ENCODE assay signal across 17 cellular contexts in the genomic region with DNA sequence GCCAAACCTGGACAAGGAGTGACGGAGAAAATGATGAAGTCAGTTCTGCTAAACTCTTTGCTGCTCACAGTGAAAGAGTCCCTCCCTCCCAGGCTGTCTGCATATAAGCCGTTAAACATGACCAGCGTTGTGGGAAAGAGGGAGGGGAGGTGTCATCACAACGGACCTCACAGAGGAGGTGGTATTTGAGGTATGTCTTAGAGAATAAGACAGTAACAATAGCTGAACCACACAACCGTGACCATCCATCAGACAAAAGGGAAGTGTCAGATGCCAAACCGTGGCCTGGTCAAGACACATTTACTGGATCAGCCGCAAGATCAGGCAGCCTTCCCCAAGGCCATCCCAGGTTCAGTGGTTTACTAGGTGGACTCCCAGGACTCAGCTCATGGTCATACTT. TPM values are rescaled to one million over a fixed set of nuclear protein-coding genes. Genes with fewer than 3 reads are reported as not detected.
DNase-seq lines count a peak whose midpoint lies in the region; TF ChIP-seq lines count a peak whose summit lies in the region.
"Had no signal": no experiment of that assay in that cellular context is flagged by ENCODE, and none has a peak within 500 bp of the region (broad histone marks: within the 10 kb centered on the region; RNA-seq: fewer than 3 reads in every experiment).

No MANE protein-coding gene starts in this region.

- no peaks in the 10 kb centered on the region for H3K9me3 Mint-ChIP-seq in endodermal cell

- H3K36me3 ChIP-seq in endodermal cell (ENCODE audit: control insufficient read depth, insufficient read depth, low read length), result no peaks in the 10 kb centered on the region
- H3K36me3 ChIP-seq: breast epithelium, right lobe of liver had no signal

- no peak overlapping the region for H3K27ac ChIP-seq in endodermal cell (ENCODE audit: low read depth, low read length)
- H3K27ac ChIP-seq: breast epithelium, right lobe of liver had no signal

- no peak overlapping the region for H3K27ac Mint-ChIP-seq in endodermal cell

- H3K27me3 Mint-ChIP-seq in endodermal cell (ENCODE audit: insufficient read depth), result no peaks in the 10 kb centered on the region

- H3K27me3 ChIP-seq in endodermal cell (ENCODE audit: control insufficient read depth, insufficient read depth, low read length, poor library complexity, severe bottlenecking), result no peaks in the 10 kb centered on the region
- H3K27me3 ChIP-seq: right lobe of liver had no signal

- DNase-seq in HK-2 (ENCODE audit: unreplicated experiment) (peak; percentile 80), OCI-M1 (lab: John Stamatoyannopoulos, UW) (peak; percentile 48), epidermal melanocyte (ENCODE audit: insufficient read length, low spot score) (peak; percentile 9), skeletal muscle cell (ENCODE audit: low read depth) (peak; percentile 33), RPMI8226 (no peak), SHP77 treated with DMSO at 0.1 percent for 48 hours (lab: John Stamatoyannopoulos, UW) (no peak), endodermal cell (no peak)
- no peak for DNase-seq in effector CD8-positive, alpha-beta T cell (lab: John Stamatoyannopoulos, UW)
- DNase-seq: activated effector memory CD4-positive, alpha-beta T cell treated with anti-CD3 and anti-CD28 coated beads, Interleukin-2, amount 50 U/mL, for 16 hours; C1 segment of cervical spinal cord; NCI-H1417; NCI-H510A treated with DMSO at 0.1 percent for 48 hours; right lobe of liver; SHP77; stimulated activated naive CD4-positive, alpha-beta T cell; T-helper 9 cell had no signal

- no peaks in the 10 kb centered on the region for H3K4me1 ChIP-seq in endodermal cell (ENCODE audit: control insufficient read depth, insufficient read depth, low read length)
- H3K4me1 ChIP-seq: breast epithelium, right lobe of liver had no signal

- no peak for TF ChIP-seq CTCF in endodermal cell (conservative IDR thresholded peaks at IDR 0.05)

- H3K9ac ChIP-seq in endodermal cell (ENCODE audit: extremely low read depth, low read length, poor library complexity, severe bottlenecking), result no peak overlapping the region

- H3K9me3 ChIP-seq in endodermal cell (ENCODE audit: control insufficient read depth, low read length), result no peaks in the 10 kb centered on the region
- H3K9me3 ChIP-seq: breast epithelium, right lobe of liver had no signal

- 52 to 79% methylated on average over 6 to 7 of the region's 7 CpGs for WGBS in endodermal cell (ENCODE audit: insufficient coverage in 1 of 2, insufficient read length in 1 of 2), 2 experiments

- no peaks in the 10 kb centered on the region for H3K36me3 Mint-ChIP-seq in endodermal cell (ENCODE audit: low read depth)

- peaks cover 4% of the 10 kb centered on the region for H3K4me1 Mint-ChIP-seq in endodermal cell

- no peak overlapping the region for H3K4me3 Mint-ChIP-seq in endodermal cell

- no peak overlapping the region for H3K4me3 ChIP-seq in skeletal muscle cell (ENCODE audit: low read depth, low read length)
- no peak overlapping the region for H3K4me3 ChIP-seq in endodermal cell (ENCODE audit: low read length)
- H3K4me3 ChIP-seq: breast epithelium, right lobe of liver had no signal

RNA-seq across cellular contexts. Expression of gene CYTH4, which starts 2.8 kb away (rescaled TPM):
- total RNA-seq in endodermal cell, result not detected
- polyA plus RNA-seq in endodermal cell (2013, experiment 1 of 2), result not detected
- polyA plus RNA-seq in endodermal cell (2013, experiment 2 of 2), result not detected

RNA-seq across cellular contexts. Expression of gene RAC2, which starts 35.4 kb away (rescaled TPM):
- total RNA-seq in endodermal cell, result 1 to 10 TPM; 4.5 to 5.6 TPM
- 2.0 TPM for polyA plus RNA-seq in endodermal cell (2013, experiment 1 of 2)
- 1.8 TPM for polyA plus RNA-seq in endodermal cell (2013, experiment 2 of 2)

Comparison
In these comparisons a context has a peak if more than half of its experiments do, and no peak if none do; other contexts are left out.
1. DNase-seq: peak in HK-2 (single experiment), OCI-M1 (single experiment), epidermal melanocyte (single experiment) and skeletal muscle cell (single experiment); none in RPMI8226 (single experiment), SHP77 treated with DMSO at 0.1 percent for 48 hours (single experiment), endodermal cell (single experiment) and effector CD8-positive, alpha-beta T cell (single experiment).